Comparison of ENCODE assay signal across 9 cellular contexts in the genomic region with DNA sequence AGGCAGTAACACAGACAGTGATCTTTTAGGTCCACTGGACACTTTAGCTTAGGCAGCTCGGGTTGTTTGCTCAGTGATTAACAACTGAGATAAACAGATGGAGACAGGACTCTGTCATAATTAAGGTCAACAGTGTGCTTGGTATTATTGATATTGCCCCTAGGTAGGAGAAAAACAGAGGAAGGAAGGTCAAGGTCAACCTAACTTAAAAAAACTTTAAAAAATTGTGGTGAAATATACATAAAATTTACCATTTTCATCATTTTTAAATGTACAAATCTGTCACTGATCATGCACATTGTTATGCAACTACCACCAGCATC. TPM values are rescaled to one million over a fixed set of nuclear protein-coding genes. Genes with fewer than 3 reads are reported as not detected.
DNase-seq lines count a peak whose midpoint lies in the region; ATAC-seq, FAIRE-seq and TF ChIP-seq lines count a peak whose summit lies in the region.
"Had no signal": no experiment of that assay in that cellular context is flagged by ENCODE, and none has a peak within 500 bp of the region (broad histone marks: within the 10 kb centered on the region; RNA-seq: fewer than 3 reads in every experiment).

No MANE protein-coding gene starts in this region.

- no peak for TF ChIP-seq CTCF in A549 (IDR thresholded peaks at IDR 0.05)
- no peak for TF ChIP-seq CTCF in GM23338 (conservative IDR thresholded peaks at IDR 0.05; ENCODE audit: low read depth in 2 of 2)
- no peak for TF ChIP-seq CTCF in VCaP (conservative IDR thresholded peaks at IDR 0.05)
- TF ChIP-seq CTCF in liver (IDR thresholded peaks at IDR 0.05; ENCODE audit: low read depth, low read length, missing input control): no peak

- H3K4me3 Mint-ChIP-seq in GM23338: peak overlapping the region; percentile 94

- POLR2A ChIA-PET in A549 (lab: Yijun Ruan, JAX): no interaction called here

- H3K9ac ChIP-seq in liver (ENCODE audit: low read depth in 1 of 2, low read length in 2 of 2): peak overlapping the region; percentile 43 to 64

- H3K4me2 ChIP-seq in A549 (peak overlapping the region; percentile 98), GM23338 (peak overlapping the region; percentile 88)

- H3K4me1 Mint-ChIP-seq in GM23338: peaks cover 32% of the 10 kb centered on the region

- no peak for TF ChIP-seq POLR2A in A549 (IDR thresholded peaks at IDR 0.05; ENCODE audit: low read length)

- CTCF ChIA-PET in A549 (lab: Yijun Ruan, JAX): no interaction called here

- no peak overlapping the region for H3K4me3 ChIP-seq in A549
- peak overlapping the region; percentile 18; the same call in 1 of the 2 replicates for H3K4me3 ChIP-seq in GM23338
- no peak overlapping the region for H3K4me3 ChIP-seq in liver (ENCODE audit: low read depth in 1 of 3, low read length in 3 of 3)

- no peak for TF ChIP-seq EP300 in A549 (IDR thresholded peaks at IDR 0.05)

- 0 out of 3 replicates have a peak, but pooled peaks cover 3% of the 10 kb centered on the region for H3K9me3 Mint-ChIP-seq in GM23338

- H3K36me3 ChIP-seq in GM23338 (ENCODE audit: insufficient read depth) (no peaks in the 10 kb centered on the region), liver (ENCODE audit: control insufficient read depth in 4 of 4, insufficient read depth in 3 of 4, low read depth in 1 of 4, low read length in 3 of 4) (no peaks in the 10 kb centered on the region)

- TF ChIP-seq RAD21 in A549 (conservative IDR thresholded peaks at IDR 0.05 in 1 of 2, IDR thresholded peaks at IDR 0.05 in 1 of 2) (no peak), liver (IDR thresholded peaks at IDR 0.05) (peak; percentile 41 to 45)

- H3K27ac ChIP-seq in A549 (no peak overlapping the region), GM23338 (ENCODE audit: low read depth) (peak overlapping the region; percentile 89), VCaP (peak overlapping the region; percentile 96), liver (ENCODE audit: low read depth in 1 of 2, low read length in 2 of 2) (peak overlapping the region; percentile 72)

- peaks cover 36% of the 10 kb centered on the region for H3K4me1 ChIP-seq in A549
- peaks cover 22% of the 10 kb centered on the region for H3K4me1 ChIP-seq in GM23338 (ENCODE audit: insufficient read depth)
- H3K4me1 ChIP-seq in liver (ENCODE audit: control insufficient read depth in 4 of 4, insufficient read depth in 4 of 4, low read length in 3 of 4): peaks cover 6 to 29% (median 20%) of the 10 kb centered on the region in 4 donors

- H3K36me3 Mint-ChIP-seq in GM23338 (ENCODE audit: low read depth): peaks cover 25% of the 10 kb centered on the region

- H4K20me1 ChIP-seq in GM23338 (replicated peaks; ENCODE audit: insufficient read depth): peaks cover 18% of the 10 kb centered on the region

- H3K27me3 Mint-ChIP-seq in GM23338 (ENCODE audit: insufficient read depth, low read depth, poor library complexity): peaks cover 7% of the 10 kb centered on the region

- ATAC-seq in A549 (no peak), GM23338 (no peak), HG03460 (IDR thresholded peaks at IDR 0.05; ENCODE audit: unreplicated experiment) (no peak)

- no peak for FAIRE-seq in A549 (lab: Jason Lieb, UNC)

- H3F3A ChIP-seq in GM23338 (replicated peaks; ENCODE audit: low read depth): peaks cover 7% of the 10 kb centered on the region; the same call in 1 of the 2 replicates

- peak overlapping the region; percentile 95 for H3K27ac Mint-ChIP-seq in GM23338

- H3K9me3 ChIP-seq in A549 (no peaks in the 10 kb centered on the region), liver (ENCODE audit: control insufficient read depth in 4 of 4, low read length in 3 of 4) (no peaks in the 10 kb centered on the region)

- peak in 1 of 2 experiments; percentile 49 for DNase-seq in A549 (ENCODE audit: low read depth in 1 of 2, low spot score in 1 of 2)
- DNase-seq in GM23338 (ENCODE audit: low spot score): no peak
- DNase-seq in hepatic stellate cell (ENCODE audit: low spot score): no peak
- no peak for DNase-seq in kidney glomerular epithelial cell (lab: John Stamatoyannopoulos, UW)
- no peak for DNase-seq in AG08396 (ENCODE audit: low spot score)
- DNase-seq: RPMI8226 had no signal

- 0% methylated on average over 1 of the region's 1 CpG for WGBS in A549 (ENCODE audit: missing lambda C conversion rate)
- 16% methylated on average over 1 of the region's 1 CpG for WGBS in liver

- no peak overlapping the region for H2AFZ ChIP-seq in GM23338

- no peaks in the 10 kb centered on the region for H3K9me2 ChIP-seq in GM23338 (ENCODE audit: insufficient read depth)

- H3K79me2 ChIP-seq in GM23338 (replicated peaks; ENCODE audit: insufficient read depth): peaks cover 28% of the 10 kb centered on the region

- H3K27me3 ChIP-seq in GM23338 (ENCODE audit: insufficient read depth) (no peaks in the 10 kb centered on the region), liver (ENCODE audit: control insufficient read depth in 4 of 4, insufficient read depth in 4 of 4, low read length in 3 of 4) (no peaks in the 10 kb centered on the region)

TF ChIP-seq in A549, 52 proteins besides CTCF, POLR2A, EP300 and RAD21:
- TF ChIP-seq GATA3 (IDR thresholded peaks at IDR 0.05; ENCODE audit: borderline replicate concordance) (peak; percentile 89), MAFK (IDR thresholded peaks at IDR 0.05; ENCODE audit: partially characterized antibody) (no peak), FOSL2 (IDR thresholded peaks at IDR 0.05) (no peak), FOSL2 (CRISPR knock-in tag; IDR thresholded peaks at IDR 0.05) (0 out of 2 replicates have a peak, but pooled peaks have one; percentile 45)

TF ChIP-seq in GM23338, 12 proteins besides CTCF, POLR2A, EP300 and RAD21 (continues in another document):
- TF ChIP-seq POLR2AphosphoS5 (IDR thresholded peaks at IDR 0.05; ENCODE audit: low read depth): no peak

TF ChIP-seq in liver, 16 proteins besides CTCF, POLR2A, EP300 and RAD21 (continues in another document):
- peak in 1 of 2 donors; percentile 59 for TF ChIP-seq JUND (IDR thresholded peaks at IDR 0.05)
- peak; percentile 71 to 74 for TF ChIP-seq HNF4A (conservative IDR thresholded peaks at IDR 0.05)
- TF ChIP-seq TAF1 (conservative IDR thresholded peaks at IDR 0.05): no peak
- peak; percentile 99 for TF ChIP-seq FOXA2 (IDR thresholded peaks at IDR 0.05)
- peak in 1 of 2 donors; percentile 48 for TF ChIP-seq GABPA (IDR thresholded peaks at IDR 0.05 in 1 of 2, conservative IDR thresholded peaks at IDR 0.05 in 1 of 2)
- TF ChIP-seq, protein P1, sequence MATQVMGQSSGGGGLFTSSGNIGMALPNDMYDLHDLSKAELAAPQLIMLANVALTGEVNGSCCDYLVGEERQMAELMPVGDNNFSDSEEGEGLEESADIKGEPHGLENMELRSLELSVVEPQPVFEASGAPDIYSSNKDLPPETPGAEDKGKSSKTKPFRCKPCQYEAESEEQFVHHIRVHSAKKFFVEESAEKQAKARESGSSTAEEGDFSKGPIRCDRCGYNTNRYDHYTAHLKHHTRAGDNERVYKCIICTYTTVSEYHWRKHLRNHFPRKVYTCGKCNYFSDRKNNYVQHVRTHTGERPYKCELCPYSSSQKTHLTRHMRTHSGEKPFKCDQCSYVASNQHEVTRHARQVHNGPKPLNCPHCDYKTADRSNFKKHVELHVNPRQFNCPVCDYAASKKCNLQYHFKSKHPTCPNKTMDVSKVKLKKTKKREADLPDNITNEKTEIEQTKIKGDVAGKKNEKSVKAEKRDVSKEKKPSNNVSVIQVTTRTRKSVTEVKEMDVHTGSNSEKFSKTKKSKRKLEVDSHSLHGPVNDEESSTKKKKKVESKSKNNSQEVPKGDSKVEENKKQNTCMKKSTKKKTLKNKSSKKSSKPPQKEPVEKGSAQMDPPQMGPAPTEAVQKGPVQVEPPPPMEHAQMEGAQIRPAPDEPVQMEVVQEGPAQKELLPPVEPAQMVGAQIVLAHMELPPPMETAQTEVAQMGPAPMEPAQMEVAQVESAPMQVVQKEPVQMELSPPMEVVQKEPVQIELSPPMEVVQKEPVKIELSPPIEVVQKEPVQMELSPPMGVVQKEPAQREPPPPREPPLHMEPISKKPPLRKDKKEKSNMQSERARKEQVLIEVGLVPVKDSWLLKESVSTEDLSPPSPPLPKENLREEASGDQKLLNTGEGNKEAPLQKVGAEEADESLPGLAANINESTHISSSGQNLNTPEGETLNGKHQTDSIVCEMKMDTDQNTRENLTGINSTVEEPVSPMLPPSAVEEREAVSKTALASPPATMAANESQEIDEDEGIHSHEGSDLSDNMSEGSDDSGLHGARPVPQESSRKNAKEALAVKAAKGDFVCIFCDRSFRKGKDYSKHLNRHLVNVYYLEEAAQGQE (IDR thresholded peaks at IDR 0.05): peak; percentile 68
- peak; percentile 40 for TF ChIP-seq HNF4G (IDR thresholded peaks at IDR 0.05)

RNA-seq across cellular contexts. Expression of a gene that starts 2.1 kb away (rescaled TPM):
- polyA plus RNA-seq in A549 (2011; rRNA removed) (110 and 166 TPM in 2 replicates), A549 (2017; fragmentation: RNase III; extraction: RNeasy Plus Mini Kit Qiagen cat#74134 plus additional on column Dnase treatment) (160 to 168 TPM (median 166 TPM) in 3 replicates), GM23338 (2016; fragmentation: Nextera tagmentation; extraction: Ambion mirVana) (288 and 343 TPM in 2 replicates), liver (10 to 100 TPM; 22.1 to 29.5 TPM)
- 20.7 and 23.4 TPM in 2 replicates for polyA plus RNA-seq in A549 (2012; cell fraction: cytosol; rRNA removed)
- polyA plus RNA-seq in A549 (2012; cell fraction: nucleus; rRNA removed): 15.8 and 18.8 TPM in 2 replicates
- 44.0 and 48.7 TPM in 2 replicates for polyA minus RNA-seq in A549 (2011; rRNA and poly(A)+ RNA removed)
- total RNA-seq in GM23338 (2014; rRNA removed; shearing (Covaris generic)): 340 and 371 TPM in 2 replicates
- total RNA-seq in liver: 10 to 100 TPM; 34.4 to 39.7 TPM

RNA-seq across cellular contexts. Expression of a gene that starts 23.3 kb away (rescaled TPM):
- polyA plus RNA-seq in A549 (2011; rRNA removed) (45.7 and 56.2 TPM in 2 replicates), A549 (2017; fragmentation: RNase III; extraction: RNeasy Plus Mini Kit Qiagen cat#74134 plus additional on column Dnase treatment) (27.1 to 28.3 TPM (median 28.3 TPM) in 3 replicates), GM23338 (2016; fragmentation: Nextera tagmentation; extraction: Ambion mirVana) (86.0 and 90.1 TPM in 2 replicates), liver (10 to 100 TPM; 11.1 to 24.2 TPM)
- 47.2 and 48.7 TPM in 2 replicates for polyA plus RNA-seq in A549 (2012; cell fraction: cytosol; rRNA removed)
- 11.9 and 19.5 TPM in 2 replicates for polyA plus RNA-seq in A549 (2012; cell fraction: nucleus; rRNA removed)
- 16.9 and 19.7 TPM in 2 replicates for polyA minus RNA-seq in A549 (2011; rRNA and poly(A)+ RNA removed)
- 25.3 and 29.2 TPM in 2 replicates for total RNA-seq in GM23338 (2014; rRNA removed; shearing (Covaris generic))
- total RNA-seq in liver: 1 to 10 TPM; 5.1 to 8.5 TPM

Comparison
In these comparisons a context has a peak if more than half of its experiments do, and no peak if none do; other contexts are left out.
1. H3K27ac ChIP-seq: peak in GM23338 (single experiment), VCaP (single experiment) and liver (2 of 2); none in A549 (0 of 2).